9 cellular contexts compared by ENCODE assay signal in genomic region chr10:6136215-6137201, GRCh38. TPM values are rescaled to one million over a fixed set of nuclear protein-coding genes. Genes with fewer than 3 reads are reported as not detected.
DNase-seq lines count a peak whose midpoint lies in the region; ATAC-seq, FAIRE-seq and TF ChIP-seq lines count a peak whose summit lies in the region.
"Had no signal": no experiment of that assay in that cellular context is flagged by ENCODE, and none has a peak within 500 bp of the region (broad histone marks: within the 10 kb centered on the region; RNA-seq: fewer than 3 reads in every experiment).

No MANE protein-coding gene starts in this region.

- no peaks in the 10 kb centered on the region for H3K79me2 ChIP-seq in astrocyte (ENCODE audit: insufficient read depth, low read length)

- peak overlapping the region; percentile 56 for H3K9ac ChIP-seq in astrocyte (ENCODE audit: low read length)

- peaks cover 5% of the 10 kb centered on the region for H3K27me3 ChIP-seq in astrocyte (ENCODE audit: insufficient read depth, low read length)
- peaks cover 3% of the 10 kb centered on the region for H3K27me3 ChIP-seq in CD8-positive, alpha-beta memory T cell (ENCODE audit: insufficient read depth, low read length, poor library complexity, severe bottlenecking)

- no peaks in the 10 kb centered on the region for H4K20me1 ChIP-seq in astrocyte (ENCODE audit: insufficient read depth, low read length)

- peak overlapping the region; percentile 53 for H3K27ac Mint-ChIP-seq in astrocyte (ENCODE audit: unreplicated experiment)
- peak overlapping the region in 3 of 8 donors; percentile 34 to 89 (median 38) for H3K27ac Mint-ChIP-seq in CD8-positive, alpha-beta memory T cell

- no peak overlapping the region for H3K4me3 Mint-ChIP-seq in astrocyte (ENCODE audit: unreplicated experiment)
- peak overlapping the region in 2 of 7 donors; percentile 48 to 60 for H3K4me3 Mint-ChIP-seq in CD8-positive, alpha-beta memory T cell

- POLR2A ChIA-PET in CD8-positive, alpha-beta memory T cell (lab: Charles Lee), result interaction anchor here (0.5 to 1.3 kb wide), 4 partner anchors 8 to 279 kb away, joined by 3 to 8 read pairs (median 5); no protein-coding TSS in a partner anchor

- peak overlapping the region; percentile 70 for H3K27ac ChIP-seq in astrocyte (ENCODE audit: low read depth, low read length)
- H3K27ac ChIP-seq in CD8-positive, alpha-beta memory T cell (ENCODE audit: low read depth, low read length), result no peak overlapping the region

- H3K9me3 ChIP-seq in astrocyte (ENCODE audit: insufficient read depth, low read depth, low read length), result no peaks in the 10 kb centered on the region
- H3K9me3 ChIP-seq in CD8-positive, alpha-beta memory T cell (ENCODE audit: low read length), result no peaks in the 10 kb centered on the region

- DNase-seq in AG08396 (ENCODE audit: low spot score) (peak; percentile 86), HT1080 (ENCODE audit: low read depth) (peak; percentile 79), astrocyte (ENCODE audit: low read depth) (peak; percentile 78), NCI-H82 treated with DMSO at 0.1 percent for 48 hours (lab: John Stamatoyannopoulos, UW; ENCODE audit: unreplicated experiment) (no peak), SKM-1 treated with dmso at 0.1 percent for 144 hours (lab: John Stamatoyannopoulos, UW; ENCODE audit: unreplicated experiment) (no peak)
- peak; percentile 80 for DNase-seq in stimulated activated CD8-positive, alpha-beta memory T cell treated with anti-CD3 and anti-CD28 coated beads, Interleukin-4, amount 100 ng/mL, for 48 hours
- DNase-seq in CD8-positive, alpha-beta memory T cell, result no peak

- H3K27me3 Mint-ChIP-seq in astrocyte (ENCODE audit: low read depth, unreplicated experiment), result peaks cover 10% of the 10 kb centered on the region
- peaks cover 5 to 12% of the 10 kb centered on the region in 2 donors for H3K27me3 Mint-ChIP-seq in CD8-positive, alpha-beta memory T cell

- no peak for TF ChIP-seq CTCF in astrocyte (IDR thresholded peaks at IDR 0.05; ENCODE audit: insufficient read depth, low read depth, low read length)

- H3K4me1 Mint-ChIP-seq in astrocyte (ENCODE audit: low read depth, unreplicated experiment), result peaks cover 20% of the 10 kb centered on the region
- peaks cover 34 to 48% (median 47%) of the 10 kb centered on the region in 3 donors for H3K4me1 Mint-ChIP-seq in CD8-positive, alpha-beta memory T cell

- H3K4me3 ChIP-seq in astrocyte (ENCODE audit: insufficient read depth, low read depth, low read length), result no peak overlapping the region
- no peak overlapping the region for H3K4me3 ChIP-seq in CD8-positive, alpha-beta memory T cell (ENCODE audit: low read length)

- peak; percentile 42 for ATAC-seq in GM19452 (IDR thresholded peaks at IDR 0.05; ENCODE audit: unreplicated experiment)

- CTCF ChIA-PET in CD8-positive, alpha-beta memory T cell (lab: Charles Lee), result interaction anchor here (0.8 to 4.9 kb wide), 10 partner anchors 8 to 274 kb away, joined by 3 to 34 read pairs (median 4); partner anchors contain the start of gene PFKFB3

- no peaks in the 10 kb centered on the region for H3K36me3 Mint-ChIP-seq in astrocyte (ENCODE audit: low read depth, unreplicated experiment)
- peaks cover 0 to under 1% (median 0%) of the 10 kb centered on the region in 3 donors for H3K36me3 Mint-ChIP-seq in CD8-positive, alpha-beta memory T cell

- FAIRE-seq in astrocyte (lab: Jason Lieb, UNC), result peak; percentile 59
- FAIRE-seq: colon had no signal

- H3K4me1 ChIP-seq in astrocyte (ENCODE audit: insufficient read depth, low read length), result peaks cover 27% of the 10 kb centered on the region
- H3K4me1 ChIP-seq in CD8-positive, alpha-beta memory T cell (ENCODE audit: insufficient read depth, low read length), result peaks cover 13% of the 10 kb centered on the region

- no peaks in the 10 kb centered on the region for H3K36me3 ChIP-seq in astrocyte (ENCODE audit: insufficient read depth, low read length)
- H3K36me3 ChIP-seq in CD8-positive, alpha-beta memory T cell (ENCODE audit: insufficient read depth, low read length), result no peaks in the 10 kb centered on the region

- H3K9me3 Mint-ChIP-seq in astrocyte (ENCODE audit: unreplicated experiment), result no peaks in the 10 kb centered on the region
- no peaks in the 10 kb centered on the region for H3K9me3 Mint-ChIP-seq in CD8-positive, alpha-beta memory T cell

- peak overlapping the region; percentile 48 for H2AFZ ChIP-seq in astrocyte (ENCODE audit: low read depth, low read length)

- peak overlapping the region; percentile 80 for H3K4me2 ChIP-seq in astrocyte (ENCODE audit: low read length)

RNA-seq across cellular contexts. Expression of gene RBM17, which starts 47.7 kb away (rescaled TPM):
- 46.4 and 49.6 TPM in 2 replicates for total RNA-seq in HT1080 (2014; rRNA removed; shearing (Covaris generic))
- 48.2 and 54.5 TPM in 2 replicates for polyA plus RNA-seq in HT1080 (2015; cell fraction: cytosol; rRNA removed)
- polyA plus RNA-seq in HT1080 (2015; cell fraction: nucleus; rRNA removed), result 95.8 and 118 TPM in 2 replicates
- 69.7 and 71.3 TPM in 2 replicates for total RNA-seq in astrocyte
- total RNA-seq in CD8-positive, alpha-beta memory T cell, result 100 to 1,000 TPM; 269 to 282 TPM
- 91.8 TPM for polyA plus RNA-seq in CD8-positive, alpha-beta memory T cell

Comparison
In these comparisons a context has a peak if more than half of its experiments do, and no peak if none do; other contexts are left out.
1. DNase-seq: peak in AG08396 (single experiment), HT1080 (single experiment), astrocyte (single experiment) and stimulated activated CD8-positive, alpha-beta memory T cell treated with anti-CD3 and anti-CD28 coated beads, Interleukin-4, amount 100 ng/mL, for 48 hours (single experiment); none in NCI-H82 treated with DMSO at 0.1 percent for 48 hours (single experiment), CD8-positive, alpha-beta memory T cell (0 of 5) and SKM-1 treated with dmso at 0.1 percent for 144 hours (single experiment).